ENCODE assay signal across 1 cellular context in the genomic region with DNA sequence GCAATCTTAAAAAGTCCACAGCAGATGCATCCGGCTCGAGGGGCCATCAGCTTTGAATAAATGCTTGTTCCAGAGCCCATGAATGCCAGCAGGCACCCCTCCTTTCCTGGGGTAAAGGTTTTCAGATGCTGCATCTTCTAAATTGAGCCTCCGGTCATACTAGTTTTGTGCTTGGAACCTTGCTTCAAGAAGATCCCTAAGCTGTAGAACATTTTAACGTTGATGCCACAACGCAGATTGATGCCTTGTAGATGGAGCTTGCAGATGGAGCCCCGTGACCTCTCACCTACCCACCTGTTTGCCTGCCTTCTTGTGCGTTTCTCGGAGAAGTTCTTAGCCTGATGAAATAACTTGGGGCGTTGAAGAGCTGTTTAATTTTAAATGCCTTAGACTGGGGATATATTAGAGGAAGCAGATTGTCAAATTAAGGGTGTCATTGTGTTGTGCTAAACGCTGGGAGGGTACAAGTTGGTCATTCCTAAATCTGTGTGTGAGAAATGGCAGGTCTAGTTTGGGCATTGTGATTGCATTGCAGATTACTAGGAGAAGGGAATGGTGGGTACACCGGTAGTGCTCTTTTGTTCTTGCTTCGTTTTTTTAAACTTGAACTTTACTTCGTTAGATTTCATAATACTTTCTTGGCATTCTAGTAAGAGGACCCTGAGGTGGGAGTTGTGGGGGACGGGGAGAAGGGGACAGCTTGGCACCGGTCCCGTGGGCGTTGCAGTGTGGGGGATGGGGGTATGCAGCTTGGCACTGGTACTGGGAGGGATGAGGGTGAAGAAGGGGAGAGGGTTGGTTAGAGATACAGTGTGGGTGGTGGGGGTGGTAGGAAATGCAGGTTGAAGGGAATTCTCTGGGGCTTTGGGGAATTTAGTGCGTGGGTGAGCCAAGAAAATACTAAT.
TF ChIP-seq lines count a peak whose summit lies in the region.

No MANE protein-coding gene starts in this region.

TF ChIP-seq in K562, 482 proteins besides CTCF, POLR2A, EP300 and RAD21 (continued from another document):
- TF ChIP-seq, protein P1, sequence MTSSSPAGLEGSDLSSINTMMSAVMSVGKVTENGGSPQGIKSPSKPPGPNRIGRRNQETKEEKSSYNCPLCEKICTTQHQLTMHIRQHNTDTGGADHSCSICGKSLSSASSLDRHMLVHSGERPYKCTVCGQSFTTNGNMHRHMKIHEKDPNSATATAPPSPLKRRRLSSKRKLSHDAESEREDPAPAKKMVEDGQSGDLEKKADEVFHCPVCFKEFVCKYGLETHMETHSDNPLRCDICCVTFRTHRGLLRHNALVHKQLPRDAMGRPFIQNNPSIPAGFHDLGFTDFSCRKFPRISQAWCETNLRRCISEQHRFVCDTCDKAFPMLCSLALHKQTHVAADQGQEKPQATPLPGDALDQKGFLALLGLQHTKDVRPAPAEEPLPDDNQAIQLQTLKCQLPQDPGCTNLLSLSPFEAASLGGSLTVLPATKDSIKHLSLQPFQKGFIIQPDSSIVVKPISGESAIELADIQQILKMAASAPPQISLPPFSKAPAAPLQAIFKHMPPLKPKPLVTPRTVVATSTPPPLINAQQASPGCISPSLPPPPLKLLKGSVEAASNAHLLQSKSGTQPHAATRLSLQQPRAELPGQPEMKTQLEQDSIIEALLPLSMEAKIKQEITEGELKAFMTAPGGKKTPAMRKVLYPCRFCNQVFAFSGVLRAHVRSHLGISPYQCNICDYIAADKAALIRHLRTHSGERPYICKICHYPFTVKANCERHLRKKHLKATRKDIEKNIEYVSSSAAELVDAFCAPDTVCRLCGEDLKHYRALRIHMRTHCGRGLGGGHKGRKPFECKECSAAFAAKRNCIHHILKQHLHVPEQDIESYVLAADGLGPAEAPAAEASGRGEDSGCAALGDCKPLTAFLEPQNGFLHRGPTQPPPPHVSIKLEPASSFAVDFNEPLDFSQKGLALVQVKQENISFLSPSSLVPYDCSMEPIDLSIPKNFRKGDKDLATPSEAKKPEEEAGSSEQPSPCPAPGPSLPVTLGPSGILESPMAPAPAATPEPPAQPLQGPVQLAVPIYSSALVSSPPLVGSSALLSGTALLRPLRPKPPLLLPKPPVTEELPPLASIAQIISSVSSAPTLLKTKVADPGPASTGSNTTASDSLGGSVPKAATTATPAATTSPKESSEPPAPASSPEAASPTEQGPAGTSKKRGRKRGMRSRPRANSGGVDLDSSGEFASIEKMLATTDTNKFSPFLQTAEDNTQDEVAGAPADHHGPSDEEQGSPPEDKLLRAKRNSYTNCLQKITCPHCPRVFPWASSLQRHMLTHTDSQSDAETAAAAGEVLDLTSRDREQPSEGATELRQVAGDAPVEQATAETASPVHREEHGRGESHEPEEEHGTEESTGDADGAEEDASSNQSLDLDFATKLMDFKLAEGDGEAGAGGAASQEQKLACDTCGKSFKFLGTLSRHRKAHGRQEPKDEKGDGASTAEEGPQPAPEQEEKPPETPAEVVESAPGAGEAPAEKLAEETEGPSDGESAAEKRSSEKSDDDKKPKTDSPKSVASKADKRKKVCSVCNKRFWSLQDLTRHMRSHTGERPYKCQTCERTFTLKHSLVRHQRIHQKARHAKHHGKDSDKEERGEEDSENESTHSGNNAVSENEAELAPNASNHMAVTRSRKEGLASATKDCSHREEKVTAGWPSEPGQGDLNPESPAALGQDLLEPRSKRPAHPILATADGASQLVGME (CRISPR knock-in tag; IDR thresholded peaks at IDR 0.05) = no peak
- TF ChIP-seq CTBP1 (IDR thresholded peaks at IDR 0.05; ENCODE audit: borderline replicate concordance) (0 out of 2 replicates have a peak, but pooled peaks have one; percentile 9), SUPT5H (IDR thresholded peaks at IDR 0.05) (peak; percentile 91), DIDO1 (tag; IDR thresholded peaks at IDR 0.05; ENCODE audit: low read depth) (no peak), MEF2A (IDR thresholded peaks at IDR 0.05; ENCODE audit: control insufficient read depth, low read depth, low read length) (no peak; the same call in 1 of the 2 replicates), ZNF217 (CRISPR knock-in tag; IDR thresholded peaks at IDR 0.05) (no peak), SRSF9 (IDR thresholded peaks at IDR 0.05; ENCODE audit: borderline replicate concordance, low read depth, low read length) (no peak), KLF10 (CRISPR knock-in tag; IDR thresholded peaks at IDR 0.05) (peak; percentile 82), MCM7 (IDR thresholded peaks at IDR 0.05) (no peak), ZNF124 (CRISPR knock-in tag; IDR thresholded peaks at IDR 0.05) (no peak), ZNF780A (CRISPR knock-in tag; IDR thresholded peaks at IDR 0.05) (no peak), U2AF2 (optimal IDR thresholded peaks at IDR 0.05; ENCODE audit: low read depth, low read length) (no peak)
- TF ChIP-seq, protein P2, sequence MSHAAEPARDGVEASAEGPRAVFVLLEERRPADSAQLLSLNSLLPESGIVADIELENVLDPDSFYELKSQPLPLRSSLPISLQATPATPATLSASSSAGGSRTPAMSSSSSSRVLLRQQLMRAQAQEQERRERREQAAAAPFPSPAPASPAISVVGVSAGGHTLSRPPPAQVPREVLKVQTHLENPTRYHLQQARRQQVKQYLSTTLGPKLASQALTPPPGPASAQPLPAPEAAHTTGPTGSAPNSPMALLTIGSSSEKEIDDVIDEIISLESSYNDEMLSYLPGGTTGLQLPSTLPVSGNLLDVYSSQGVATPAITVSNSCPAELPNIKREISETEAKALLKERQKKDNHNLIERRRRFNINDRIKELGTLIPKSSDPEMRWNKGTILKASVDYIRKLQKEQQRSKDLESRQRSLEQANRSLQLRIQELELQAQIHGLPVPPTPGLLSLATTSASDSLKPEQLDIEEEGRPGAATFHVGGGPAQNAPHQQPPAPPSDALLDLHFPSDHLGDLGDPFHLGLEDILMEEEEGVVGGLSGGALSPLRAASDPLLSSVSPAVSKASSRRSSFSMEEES (CRISPR knock-in tag; IDR thresholded peaks at IDR 0.05) = no peak
- TF ChIP-seq, protein P3, sequence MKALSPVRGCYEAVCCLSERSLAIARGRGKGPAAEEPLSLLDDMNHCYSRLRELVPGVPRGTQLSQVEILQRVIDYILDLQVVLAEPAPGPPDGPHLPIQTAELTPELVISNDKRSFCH (CRISPR knock-in tag; IDR thresholded peaks at IDR 0.05) = no peak
- TF ChIP-seq, protein P3 (tag; IDR thresholded peaks at IDR 0.05) = no peak
